In the genomic region with DNA sequence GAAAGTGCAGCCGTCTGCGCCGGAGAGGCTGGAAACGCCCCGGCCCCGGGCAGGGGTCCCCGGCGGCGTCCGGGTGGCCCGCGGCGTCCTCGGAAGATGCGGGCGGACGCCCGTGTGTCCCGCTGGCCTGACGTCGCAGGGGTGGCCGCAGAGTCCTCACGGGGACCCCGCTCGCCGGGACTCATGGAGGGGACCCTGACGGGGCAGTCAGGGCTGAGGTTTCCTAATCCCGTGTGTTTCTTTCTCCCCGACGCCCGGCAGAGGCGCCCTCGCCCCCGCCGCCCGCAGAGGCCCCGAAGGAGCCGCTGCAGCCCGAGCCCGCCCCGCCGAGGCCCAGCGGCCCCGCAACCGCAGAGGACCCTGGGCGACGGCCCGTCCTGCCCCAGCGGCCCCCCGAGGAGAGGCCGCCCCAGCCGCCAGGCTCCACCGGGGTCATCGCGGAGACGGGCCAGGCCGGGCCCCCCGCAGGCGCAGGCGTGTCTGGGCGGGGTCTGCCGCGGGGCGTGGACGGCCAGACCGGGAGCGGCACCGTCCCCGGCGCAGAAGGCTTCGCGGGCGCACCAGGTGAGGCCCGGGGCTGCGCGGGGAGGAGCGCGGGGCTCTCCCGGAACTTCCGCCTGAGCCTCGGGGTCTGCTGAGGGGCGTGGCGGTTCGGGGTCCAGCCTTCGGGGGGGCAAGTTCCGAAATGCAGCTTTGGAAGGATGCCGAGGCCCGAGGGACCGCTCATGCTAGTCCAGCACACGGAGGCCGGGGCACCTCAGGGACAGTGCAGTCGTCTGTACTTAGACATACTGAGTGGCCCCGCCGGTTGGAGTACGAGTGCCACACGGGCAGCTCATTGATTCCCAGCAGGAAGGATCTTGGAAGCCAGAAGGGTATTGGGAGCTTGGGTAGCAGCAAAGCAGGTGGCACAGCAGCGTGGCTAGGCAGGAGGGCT, we compare ENCODE assay signal across 9 cellular contexts. TPM values are rescaled to one million over a fixed set of nuclear protein-coding genes. Genes with fewer than 3 reads are reported as not detected.
DNase-seq lines count a peak whose midpoint lies in the region; ATAC-seq, FAIRE-seq and TF ChIP-seq lines count a peak whose summit lies in the region.
"Had no signal": no experiment of that assay in that cellular context is flagged by ENCODE, and none has a peak within 500 bp of the region (broad histone marks: within the 10 kb centered on the region; RNA-seq: fewer than 3 reads in every experiment).

No MANE protein-coding gene starts in this region.

- DNase-seq in A549 (ENCODE audit: low read depth in 1 of 2, low spot score in 1 of 2) (peak; percentile 16 to 74), RWPE2 (ENCODE audit: low spot score) (no peak), iPS-NIHi11 (ENCODE audit: low spot score) (peak; percentile 88), GF-D8 (lab: John Stamatoyannopoulos, UW) (no peak)
- peak in 3 of 4 experiments; percentile 11 to 37 (median 28) for DNase-seq in stimulated activated CD4-positive, alpha-beta T cell treated with anti-CD3 and anti-CD28 coated beads, Interleukin-1b, Interleukin-23, amount 100 ng/mL, for 24 hours (ENCODE audit: low read depth in 4 of 4, low spot score in 1 of 4)

- no peaks in the 10 kb centered on the region for H3K9me3 ChIP-seq in A549
- no peaks in the 10 kb centered on the region for H3K9me3 ChIP-seq in RWPE2 (ENCODE audit: severe bottlenecking)
- H3K9me3 ChIP-seq: HAP-1 had no signal

- peak overlapping the region; percentile 85 for H3K4me2 ChIP-seq in A549

- CTCF ChIA-PET in A549 (lab: Yijun Ruan, JAX), result interaction anchor here (0.6 to 0.8 kb wide), 2 partner anchors 89 to 141 kb away, joined by 3 to 4 read pairs; no protein-coding TSS in a partner anchor

- TF ChIP-seq RAD21 in A549 (conservative IDR thresholded peaks at IDR 0.05 in 1 of 2, IDR thresholded peaks at IDR 0.05 in 1 of 2), result no peak

- H3K4me1 ChIP-seq in A549 (0 out of 3 replicates have a peak, but pooled peaks cover 8% of the 10 kb centered on the region), RWPE2 (ENCODE audit: insufficient read depth, poor library complexity, severe bottlenecking) (peaks cover 3% of the 10 kb centered on the region)
- H3K4me1 ChIP-seq: HAP-1 had no signal

- no peak for TF ChIP-seq EP300 in A549 (IDR thresholded peaks at IDR 0.05)

- H3K4me3 ChIP-seq in A549 (peak overlapping the region; percentile 83), RWPE2 (ENCODE audit: severe bottlenecking) (peak overlapping the region; percentile 56)
- H3K4me3 ChIP-seq: HAP-1 had no signal

- no peak for FAIRE-seq in A549 (lab: Jason Lieb, UNC)

- POLR2A ChIA-PET in A549 (lab: Yijun Ruan, JAX), result interaction anchor here (1.0 kb wide), 1 partner anchor 340 kb away, joined by 4 read pairs; no protein-coding TSS in a partner anchor

- WGBS in A549 (ENCODE audit: missing lambda C conversion rate), result 78% methylated on average over 1 of the region's 97 CpGs
- WGBS in adipose tissue, 3 donors, result 3 to 4% (median 3%) methylated on average over 54 to 97 of the region's 97 CpGs

- ATAC-seq in A549, result peak; percentile 85
- peak; percentile 65 for ATAC-seq in GM18511 (IDR thresholded peaks at IDR 0.05; ENCODE audit: unreplicated experiment)
- ATAC-seq in HG03039 (IDR thresholded peaks at IDR 0.05; ENCODE audit: unreplicated experiment), result peak; percentile 46
- peak; percentile 44 for ATAC-seq in RWPE2 (ENCODE audit: low read depth)

- no peaks in the 10 kb centered on the region for H3K36me3 ChIP-seq in RWPE2 (ENCODE audit: low read depth)
- H3K36me3 ChIP-seq: HAP-1 had no signal

- H3K27me3 ChIP-seq in RWPE2 (ENCODE audit: insufficient read depth, poor library complexity, severe bottlenecking), result peaks cover 9% of the 10 kb centered on the region

- TF ChIP-seq CTCF in A549 (IDR thresholded peaks at IDR 0.05) (peak; percentile 30; the same call in 2 of the 3 replicates), RWPE2 (IDR thresholded peaks at IDR 0.05; ENCODE audit: poor library complexity, severe bottlenecking) (peak; percentile 35)

- peak; percentile 21; the same call in 1 of the 2 replicates for TF ChIP-seq POLR2A in A549 (IDR thresholded peaks at IDR 0.05; ENCODE audit: low read length)

- H3K27ac ChIP-seq in A549, result peak overlapping the region; percentile 83 to 96
- H3K27ac ChIP-seq in RWPE2 (ENCODE audit: poor library complexity, severe bottlenecking), result peak overlapping the region; percentile 26
- peak overlapping the region; percentile 19 for H3K27ac ChIP-seq in adipose tissue (ENCODE audit: low read depth, low read length)

TF ChIP-seq in A549, 52 proteins besides CTCF, POLR2A, EP300 and RAD21:
- no peak for TF ChIP-seq HOXB5 (CRISPR knock-in tag; IDR thresholded peaks at IDR 0.05)
- no peak for TF ChIP-seq ZFP36 (IDR thresholded peaks at IDR 0.05; ENCODE audit: borderline replicate concordance, partially characterized antibody)
- TF ChIP-seq ZC3H11A (IDR thresholded peaks at IDR 0.05), result no peak

RNA-seq across cellular contexts. Expression of a gene that starts 60.0 kb away (rescaled TPM):
- 4.2 and 5.4 TPM in 2 replicates for polyA plus RNA-seq in A549 (2011; rRNA removed)
- 5.5 and 8.1 TPM in 2 replicates for polyA plus RNA-seq in A549 (2012; cell fraction: cytosol; rRNA removed)
- 10.1 and 10.2 TPM in 2 replicates for polyA plus RNA-seq in A549 (2012; cell fraction: nucleus; rRNA removed)
- polyA plus RNA-seq in A549 (2017; fragmentation: RNase III; extraction: RNeasy Plus Mini Kit Qiagen cat#74134 plus additional on column Dnase treatment), result 6.1 to 7.8 TPM (median 6.7 TPM) in 3 replicates
- polyA minus RNA-seq in A549 (2011; rRNA and poly(A)+ RNA removed), result 4.3 and 4.7 TPM in 2 replicates
- 10 to 100 TPM in 2 of 3 donors, 1 to 10 TPM in 1; 2.9 to 18.9 (median 14.4) TPM for polyA plus RNA-seq in adipose tissue

Comparison
In these comparisons a context has a peak if more than half of its experiments do, and no peak if none do; other contexts are left out.
1. DNase-seq: peak in A549 (2 of 2), iPS-NIHi11 (single experiment) and stimulated activated CD4-positive, alpha-beta T cell treated with anti-CD3 and anti-CD28 coated beads, Interleukin-1b, Interleukin-23, amount 100 ng/mL, for 24 hours (3 of 4); none in RWPE2 (single experiment) and GF-D8 (single experiment).
2. H3K27ac ChIP-seq: peak in every context shown above with its lines; median percentile 90 in A549; 26 in RWPE2; 19 in adipose tissue.
3. Peak in every context shown above with its lines, with median percentiles within 50 percentile points of each other: ATAC-seq.